ENCODE assay signal across 11 cellular contexts in genomic region chr6:149929422-149929821, GRCh38. TPM values are rescaled to one million over a fixed set of nuclear protein-coding genes. Genes with fewer than 3 reads are reported as not detected.
DNase-seq lines count a peak whose midpoint lies in the region; ATAC-seq and TF ChIP-seq lines count a peak whose summit lies in the region.
"Had no signal": no experiment of that assay in that cellular context is flagged by ENCODE, and none has a peak within 500 bp of the region (broad histone marks: within the 10 kb centered on the region; RNA-seq: fewer than 3 reads in every experiment).

No MANE protein-coding gene starts in this region.

- H3K27ac Mint-ChIP-seq in Caco-2 (ENCODE audit: unreplicated experiment): no peak overlapping the region
- H3K27ac Mint-ChIP-seq: activated CD4-positive, alpha-beta T cell treated with anti-CD3 and anti-CD28 coated beads, Interleukin-2, amount 10 ng/mL, durations not matched to agents 24 days and 14 days; brain had no signal

- H3K4me3 ChIP-seq in AG04450 (ENCODE audit: low read depth, low read length) (no peak overlapping the region), Caco-2 (ENCODE audit: low read depth, low read length) (no peak overlapping the region), OCI-LY3 (ENCODE audit: low read length) (no peak overlapping the region), fibroblast of pulmonary artery (replicated peaks; ENCODE audit: low read depth, low read length) (no peak overlapping the region)

- H3K9me3 ChIP-seq in AG04450 (ENCODE audit: control insufficient read depth, insufficient read depth, low read length): no peaks in the 10 kb centered on the region; the same call in 1 of the 2 replicates
- no peaks in the 10 kb centered on the region for H3K9me3 ChIP-seq in Caco-2
- H3K9me3 ChIP-seq in OCI-LY3 (ENCODE audit: insufficient read depth, low read length): no peaks in the 10 kb centered on the region

- H3K27ac ChIP-seq in AG04450 (ENCODE audit: low read depth, low read length) (no peak overlapping the region), OCI-LY3 (ENCODE audit: low read length) (no peak overlapping the region)

- TF ChIP-seq CTCF in AG04450 (IDR thresholded peaks at IDR 0.05; ENCODE audit: low read depth, low read length) (peak; percentile 58), Caco-2 (IDR thresholded peaks at IDR 0.05; ENCODE audit: insufficient read depth in 1 of 2, low read depth in 1 of 2, low read length in 1 of 2, severe bottlenecking in 1 of 2, unreplicated experiment in 1 of 2) (peak; percentile 49 to 58), OCI-LY3 (IDR thresholded peaks at IDR 0.05; ENCODE audit: low read depth, low read length) (peak; percentile 49), fibroblast of pulmonary artery (IDR thresholded peaks at IDR 0.05; ENCODE audit: low read length, missing control alignments) (peak; percentile 54)

- CTCF ChIA-PET in AG04450 (lab: Charles Lee): interaction anchor here (0.6 to 1.3 kb wide), 3 partner anchors 58 to 886 kb away, joined by 3 to 4 read pairs (median 4); no protein-coding TSS in a partner anchor
- CTCF ChIA-PET in Caco-2 (lab: Charles Lee): no interaction called here

- no peak for ATAC-seq in GM19351 (IDR thresholded peaks at IDR 0.05; ENCODE audit: unreplicated experiment)

- H3K9ac ChIP-seq in OCI-LY3 (ENCODE audit: low read length): no peak overlapping the region

- no peaks in the 10 kb centered on the region for H3K4me1 ChIP-seq in Caco-2
- H3K4me1 ChIP-seq in OCI-LY3 (ENCODE audit: low read length): no peaks in the 10 kb centered on the region

- no TSS peak for BruUV-seq in Caco-2 (replicated peaks; lab: Mats Ljungman, UMichigan)

- POLR2A ChIA-PET in AG04450 (lab: Yijun Ruan, JAX) (no interaction called here), Caco-2 (lab: Charles Lee) (no interaction called here)

- no peaks in the 10 kb centered on the region for H3K79me2 ChIP-seq in OCI-LY3 (ENCODE audit: low read length)

- no peak overlapping the region for H3K4me3 Mint-ChIP-seq in Caco-2 (ENCODE audit: unreplicated experiment)
- H3K4me3 Mint-ChIP-seq: activated CD4-positive, alpha-beta T cell treated with anti-CD3 and anti-CD28 coated beads, Interleukin-2, amount 10 ng/mL, durations not matched to agents 24 days and 14 days; brain had no signal

- H3K27me3 Mint-ChIP-seq in Caco-2 (ENCODE audit: insufficient read depth, unreplicated experiment): peaks cover 36% of the 10 kb centered on the region

- DNase-seq in AG04450 (ENCODE audit: low read depth, low spot score): no peak
- peak in 1 of 2 experiments; percentile 32 for DNase-seq in Caco-2
- no peak for DNase-seq in fibroblast of pulmonary artery (ENCODE audit: low read depth)
- DNase-seq in GM19238 (ENCODE audit: insufficient read length, low spot score): no peak
- no peak for DNase-seq in T1000 (lab: John Stamatoyannopoulos, UW)
- DNase-seq in activated CD4-positive, alpha-beta T cell treated with anti-CD3 and anti-CD28 coated beads for 4 hours: no peak
- DNase-seq: activated CD4-positive, alpha-beta T cell treated with anti-CD3 and anti-CD28 coated beads, Interleukin-2, amount 10 ng/mL, durations not matched to agents 24 days and 14 days had no signal

- H3K9me3 Mint-ChIP-seq in Caco-2 (ENCODE audit: unreplicated experiment): no peaks in the 10 kb centered on the region
- H3K9me3 Mint-ChIP-seq: activated CD4-positive, alpha-beta T cell treated with anti-CD3 and anti-CD28 coated beads, Interleukin-2, amount 10 ng/mL, durations not matched to agents 24 days and 14 days had no signal

- H3K27me3 ChIP-seq in AG04450 (ENCODE audit: control insufficient read depth, insufficient read depth, low read length) (peaks cover 27% of the 10 kb centered on the region), Caco-2 (replicated peaks; ENCODE audit: control insufficient read depth, insufficient read depth, low read length) (no peaks in the 10 kb centered on the region; the same call in 1 of the 2 replicates), OCI-LY3 (ENCODE audit: low read depth, low read length) (peaks cover 25% of the 10 kb centered on the region)

- H2AFZ ChIP-seq in OCI-LY3 (ENCODE audit: low read depth, low read length): no peak overlapping the region

- no peak overlapping the region for H3K4me2 ChIP-seq in OCI-LY3 (ENCODE audit: low read length)

- H4K20me1 ChIP-seq in OCI-LY3 (ENCODE audit: insufficient read depth, low read length): no peaks in the 10 kb centered on the region

- no peaks in the 10 kb centered on the region for H3K36me3 Mint-ChIP-seq in Caco-2 (ENCODE audit: insufficient read depth, unreplicated experiment)
- H3K36me3 Mint-ChIP-seq: brain had no signal

- H3K36me3 ChIP-seq in Caco-2 (ENCODE audit: control insufficient read depth, insufficient read depth, low read length) (no peaks in the 10 kb centered on the region), OCI-LY3 (replicated peaks; ENCODE audit: low read depth, low read length) (no peaks in the 10 kb centered on the region)

- peaks cover 7% of the 10 kb centered on the region for H3K4me1 Mint-ChIP-seq in Caco-2 (ENCODE audit: low read depth, unreplicated experiment)

- intact Hi-C loops in Caco-2 (cut with micrococcal nuclease; ENCODE audit: unreplicated experiment): loop anchor here (5.0 kb wide), 1 partner anchor 382 kb away; the partner anchor contains the start of gene PPIL4

RNA-seq across cellular contexts. Expression of gene RAET1G, which starts 6.5 kb away (rescaled TPM):
- polyA plus RNA-seq in AG04450 (2011; rRNA removed): 3.0 TPM in 2 replicates
- 1.0 and 1.8 TPM in 2 replicates for polyA minus RNA-seq in AG04450 (2011; rRNA and poly(A)+ RNA removed)
- not detected in 2 replicates for total RNA-seq in Caco-2 (2022)
- total RNA-seq: activated CD4-positive, alpha-beta T cell treated with anti-CD3 and anti-CD28 coated beads, Interleukin-2, amount 10 ng/mL, durations not matched to agents 24 days and 14 days had no signal

RNA-seq across cellular contexts. Expression of gene ULBP2, which starts 12.4 kb away (rescaled TPM):
- polyA plus RNA-seq in AG04450 (2011; rRNA removed): 6.3 and 7.9 TPM in 2 replicates
- polyA minus RNA-seq in AG04450 (2011; rRNA and poly(A)+ RNA removed): 3.9 and 5.1 TPM in 2 replicates
- total RNA-seq in Caco-2 (2022): 4.8 and 4.9 TPM in 2 replicates

RNA-seq across cellular contexts. Expression of gene RAET1E, which starts 31.5 kb away (rescaled TPM):
- polyA plus RNA-seq in AG04450 (2011; rRNA removed): not detected in 2 replicates
- polyA minus RNA-seq in AG04450 (2011; rRNA and poly(A)+ RNA removed): 0.23 TPM in 1 of 2 replicates, not detected in the other
- not detected in 2 replicates for total RNA-seq in Caco-2 (2022)
- total RNA-seq: activated CD4-positive, alpha-beta T cell treated with anti-CD3 and anti-CD28 coated beads, Interleukin-2, amount 10 ng/mL, durations not matched to agents 24 days and 14 days had no signal

RNA-seq across cellular contexts. Expression of gene ULBP1, which starts 34.3 kb away (rescaled TPM):
- 2.6 and 2.8 TPM in 2 replicates for polyA plus RNA-seq in AG04450 (2011; rRNA removed)
- polyA minus RNA-seq in AG04450 (2011; rRNA and poly(A)+ RNA removed): 0.60 and 1.0 TPM in 2 replicates
- total RNA-seq in Caco-2 (2022): 5.4 and 7.7 TPM in 2 replicates
- total RNA-seq: HT1080 had no signal
